ENCODE assay signal across 11 cellular contexts in the genomic region with DNA sequence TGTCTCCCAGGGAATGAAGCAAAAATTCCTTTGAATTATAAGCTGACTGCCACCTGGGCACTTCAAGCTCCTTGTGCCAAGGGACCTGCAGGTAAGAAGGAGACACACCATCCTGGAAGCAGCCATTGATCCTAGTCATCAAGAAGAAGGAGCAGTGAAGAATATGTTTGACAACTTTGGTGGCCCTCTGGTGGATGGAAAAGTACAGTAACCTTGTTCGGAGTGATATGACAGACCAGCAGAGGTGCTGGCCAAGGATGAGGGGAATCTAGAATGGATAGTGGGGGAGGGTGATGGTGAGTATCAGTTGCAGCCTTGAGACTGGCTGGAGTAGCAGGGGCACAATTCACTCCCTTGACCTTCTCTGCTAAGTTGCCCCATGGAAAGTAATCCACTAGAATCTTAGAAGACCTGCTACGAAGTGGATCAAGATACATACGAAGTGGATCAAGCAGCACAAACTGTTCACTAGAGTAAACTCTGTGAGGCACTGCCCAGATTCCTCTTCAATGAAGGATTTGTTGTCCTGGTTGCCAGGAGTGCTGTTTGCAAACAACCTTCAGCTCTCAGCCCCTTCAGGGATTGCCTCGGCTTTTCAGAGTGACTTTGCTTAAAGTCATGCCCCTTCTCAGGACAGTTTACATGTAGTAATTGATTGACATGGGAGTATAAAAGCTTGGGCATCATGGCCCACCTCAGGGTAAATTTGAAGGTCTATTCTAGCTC. TPM values are rescaled to one million over a fixed set of nuclear protein-coding genes. Genes with fewer than 3 reads are reported as not detected.
A peak's percentile ranks its signal among the peaks of the same experiment; 100 is the strongest.
DNase-seq lines count a peak whose midpoint lies in the region; ATAC-seq, FAIRE-seq and TF ChIP-seq lines count a peak whose summit lies in the region.
"Had no signal": no experiment of that assay in that cellular context is flagged by ENCODE, and none has a peak within 500 bp of the region (broad histone marks: within the 10 kb centered on the region; RNA-seq: fewer than 3 reads in every experiment).

No MANE protein-coding gene starts in this region.

- DNase-seq in DND-41 (no peak), HT-29 (ENCODE audit: low spot score) (peak; percentile 65), WERI-Rb-1 (peak; percentile 21), left kidney (ENCODE audit: low read depth, low spot score) (peak; percentile 41), GM19239 (ENCODE audit: insufficient read length, low spot score) (no peak), NCI-H1105 (lab: John Stamatoyannopoulos, UW) (no peak)
- DNase-seq: activated CD4-positive, alpha-beta T cell treated with anti-CD3 and anti-CD28 coated beads for 48 hours; DMS153; NCI-H1105 treated with DMSO at 0.1 percent for 48 hours had no signal

- no peak overlapping the region for H2AFZ ChIP-seq in DND-41 (ENCODE audit: low read depth, low read length)

- H3K4me1 ChIP-seq in DND-41 (ENCODE audit: insufficient read depth, low read length), result no peaks in the 10 kb centered on the region

- TF ChIP-seq CTCF in DND-41 (IDR thresholded peaks at IDR 0.05; ENCODE audit: borderline replicate concordance, extremely low read depth, low read length, poor library complexity, severe bottlenecking), result peak; percentile 25
- peak; percentile 39; the same call in 1 of the 2 replicates for TF ChIP-seq CTCF in WERI-Rb-1 (IDR thresholded peaks at IDR 0.05; ENCODE audit: low read depth, low read length)

- no peak for FAIRE-seq in GM19239 (lab: Jason Lieb, UNC)

- no peak overlapping the region for H3K27ac ChIP-seq in DND-41 (ENCODE audit: low read length)
- no peak overlapping the region for H3K27ac ChIP-seq in WERI-Rb-1

- H4K20me1 ChIP-seq in DND-41 (ENCODE audit: insufficient read depth, low read length), result no peaks in the 10 kb centered on the region

- H3K36me3 ChIP-seq in DND-41 (ENCODE audit: insufficient read depth, low read length), result no peaks in the 10 kb centered on the region
- H3K36me3 ChIP-seq in WERI-Rb-1, result no peaks in the 10 kb centered on the region

- H3K9me3 ChIP-seq in DND-41 (ENCODE audit: insufficient read depth, low read length, severe bottlenecking), result no peaks in the 10 kb centered on the region
- H3K9me3 ChIP-seq in WERI-Rb-1 (ENCODE audit: severe bottlenecking), result no peaks in the 10 kb centered on the region

- H3K9ac ChIP-seq in DND-41 (ENCODE audit: low read depth, low read length), result no peak overlapping the region

- H3K27me3 ChIP-seq in DND-41 (ENCODE audit: insufficient read depth, low read length, poor library complexity) (no peaks in the 10 kb centered on the region), WERI-Rb-1 (ENCODE audit: insufficient read depth, low read depth, severe bottlenecking) (no peaks in the 10 kb centered on the region)

- H3K79me2 ChIP-seq in DND-41 (ENCODE audit: insufficient read depth, low read length), result no peaks in the 10 kb centered on the region

- H3K4me3 ChIP-seq in DND-41 (ENCODE audit: low read depth in 1 of 2, low read length in 2 of 2), result no peak overlapping the region
- H3K4me3 ChIP-seq in WERI-Rb-1 (ENCODE audit: low read depth, low read length), result no peak overlapping the region

- ATAC-seq in DND-41 (ENCODE audit: insufficient read depth, low read depth), result no peak
- no peak for ATAC-seq in HG03432 (IDR thresholded peaks at IDR 0.05; ENCODE audit: unreplicated experiment)
- no peak for ATAC-seq in HG03565 (IDR thresholded peaks at IDR 0.05; ENCODE audit: unreplicated experiment)

- no peak overlapping the region for H3K4me2 ChIP-seq in DND-41 (ENCODE audit: insufficient read depth, low read length)

RNA-seq across cellular contexts. Expression of a gene that starts 44.8 kb away (rescaled TPM):
- total RNA-seq in HT-29 (2014; rRNA removed; shearing (Covaris generic)), result 56.5 and 73.6 TPM in 2 replicates

Comparison
In these comparisons a context has a peak if more than half of its experiments do, and no peak if none do; other contexts are left out.
1. DNase-seq: peak in HT-29 (single experiment), WERI-Rb-1 (single experiment) and left kidney (single experiment); none in DND-41 (single experiment), GM19239 (single experiment) and NCI-H1105 (single experiment).